ENCODE assay signal across 1 cellular context in the genomic region with DNA sequence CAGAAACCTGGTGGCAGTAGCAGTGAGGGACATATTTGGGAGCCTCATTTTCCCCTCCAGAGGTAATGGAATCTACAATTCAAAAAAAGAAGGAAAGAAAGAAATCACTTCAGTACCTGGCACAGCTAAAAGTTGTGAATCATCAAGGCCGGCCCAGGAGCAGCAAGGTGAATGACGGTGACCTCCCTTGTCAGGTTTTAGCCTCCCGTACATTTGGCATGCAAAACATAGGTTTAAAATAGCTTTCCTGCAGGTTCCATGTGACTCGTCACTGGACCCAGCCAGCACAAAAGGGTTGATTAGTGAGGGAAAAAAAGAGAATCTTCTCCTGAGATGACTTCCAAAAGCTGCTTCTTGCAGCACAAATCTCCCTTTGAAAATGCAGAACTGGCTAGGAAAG.
TF ChIP-seq lines count a peak whose summit lies in the region.

No MANE protein-coding gene starts in this region.

TF ChIP-seq in GM23338, 12 proteins besides CTCF, POLR2A, EP300 and RAD21 (continued from another document):
- TF ChIP-seq, protein P1, sequence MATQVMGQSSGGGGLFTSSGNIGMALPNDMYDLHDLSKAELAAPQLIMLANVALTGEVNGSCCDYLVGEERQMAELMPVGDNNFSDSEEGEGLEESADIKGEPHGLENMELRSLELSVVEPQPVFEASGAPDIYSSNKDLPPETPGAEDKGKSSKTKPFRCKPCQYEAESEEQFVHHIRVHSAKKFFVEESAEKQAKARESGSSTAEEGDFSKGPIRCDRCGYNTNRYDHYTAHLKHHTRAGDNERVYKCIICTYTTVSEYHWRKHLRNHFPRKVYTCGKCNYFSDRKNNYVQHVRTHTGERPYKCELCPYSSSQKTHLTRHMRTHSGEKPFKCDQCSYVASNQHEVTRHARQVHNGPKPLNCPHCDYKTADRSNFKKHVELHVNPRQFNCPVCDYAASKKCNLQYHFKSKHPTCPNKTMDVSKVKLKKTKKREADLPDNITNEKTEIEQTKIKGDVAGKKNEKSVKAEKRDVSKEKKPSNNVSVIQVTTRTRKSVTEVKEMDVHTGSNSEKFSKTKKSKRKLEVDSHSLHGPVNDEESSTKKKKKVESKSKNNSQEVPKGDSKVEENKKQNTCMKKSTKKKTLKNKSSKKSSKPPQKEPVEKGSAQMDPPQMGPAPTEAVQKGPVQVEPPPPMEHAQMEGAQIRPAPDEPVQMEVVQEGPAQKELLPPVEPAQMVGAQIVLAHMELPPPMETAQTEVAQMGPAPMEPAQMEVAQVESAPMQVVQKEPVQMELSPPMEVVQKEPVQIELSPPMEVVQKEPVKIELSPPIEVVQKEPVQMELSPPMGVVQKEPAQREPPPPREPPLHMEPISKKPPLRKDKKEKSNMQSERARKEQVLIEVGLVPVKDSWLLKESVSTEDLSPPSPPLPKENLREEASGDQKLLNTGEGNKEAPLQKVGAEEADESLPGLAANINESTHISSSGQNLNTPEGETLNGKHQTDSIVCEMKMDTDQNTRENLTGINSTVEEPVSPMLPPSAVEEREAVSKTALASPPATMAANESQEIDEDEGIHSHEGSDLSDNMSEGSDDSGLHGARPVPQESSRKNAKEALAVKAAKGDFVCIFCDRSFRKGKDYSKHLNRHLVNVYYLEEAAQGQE (IDR thresholded peaks at IDR 0.05; ENCODE audit: unreplicated experiment), result no peak
- no peak for TF ChIP-seq EZH2 (IDR thresholded peaks at IDR 0.05; ENCODE audit: low read depth, unreplicated experiment)
- TF ChIP-seq STAT1 (IDR thresholded peaks at IDR 0.05; ENCODE audit: unreplicated experiment), result no peak
